In genomic region chr19:43510713-43511112, GRCh38 we compare ENCODE assay signal across 38 cellular contexts. TPM values are rescaled to one million over a fixed set of nuclear protein-coding genes. Genes with fewer than 3 reads are reported as not detected.
"Had no signal": no experiment of that assay in that cellular context is flagged by ENCODE, and none has a peak within 500 bp of the region (broad histone marks: within the 10 kb centered on the region; RNA-seq: fewer than 3 reads in every experiment).

No MANE protein-coding gene starts in this region.

- H3K27ac ChIP-seq: ascending aorta, cardiac muscle cell, VCaP had no signal

- H3K27ac Mint-ChIP-seq: activated B cell treated with CpG ODN at 0.5 μM for 24 hours; activated CD4-positive, alpha-beta memory T cell treated with anti-CD3 and anti-CD28 coated beads for 36 hours; activated CD4-positive, alpha-beta T cell treated with anti-CD3 and anti-CD28 coated beads, Interleukin-2, amount 10 ng/mL, durations not matched to agents 24 days and 14 days; activated CD8-positive, alpha-beta T cell treated with anti-CD3 and anti-CD28 coated beads for 36 hours; activated naive CD4-positive, alpha-beta T cell treated with anti-CD3 and anti-CD28 coated beads, Interleukin-2, amount 10 ng/mL, durations not matched to agents 7 days and 5 days; activated naive CD4-positive, alpha-beta T cell treated with anti-CD3 and anti-CD28 coated beads, Interleukin-2, amount 50 U/mL, for 24 hours; activated naive CD8-positive, alpha-beta T cell; activated naive CD8-positive, alpha-beta T cell treated with anti-CD3 and anti-CD28 coated beads, Interleukin-2, amount 10 ng/mL, durations not matched to agents 7 days and 5 days; activated naive CD8-positive, alpha-beta T cell treated with anti-CD3 and anti-CD28 coated beads, Interleukin-2, amount 50 U/mL, for 24 hours; activated T-cell treated with anti-CD3 and anti-CD28 coated beads, Interleukin-2, amount 50 U/mL, for 72 hours; activated T-helper 1 cell treated with anti-CD3 and anti-CD28 coated beads, Interleukin-12 subunit alpha, Interleukin-12 subunit beta, Interleukin-2, Interleukin-4 antibody, amounts not matched to agents 30 ng/mL and 10 ng/mL and 1 ng/mL, durations not matched to agents 14 hours and 24 hours and 36 hours; activated T-helper 17 cell treated with anti-CD3 and anti-CD28 coated beads, Interleukin-2, amount 50 U/mL, for 72 hours; brain; T-helper 1 cell treated with Interleukin-12 subunit alpha and Interleukin-12 subunit beta and Interleukin-4 antibody, amounts not matched to agents 30 μg/mL and 1 μg/mL, for 36 hours had no signal

- H3K9me3 Mint-ChIP-seq: activated B cell treated with CpG ODN at 0.5 μM for 24 hours; activated CD4-positive, alpha-beta memory T cell treated with anti-CD3 and anti-CD28 coated beads for 36 hours; activated CD4-positive, alpha-beta T cell treated with anti-CD3 and anti-CD28 coated beads, Interleukin-2, amount 10 ng/mL, durations not matched to agents 24 days and 14 days; activated CD8-positive, alpha-beta T cell treated with anti-CD3 and anti-CD28 coated beads for 36 hours; activated naive CD4-positive, alpha-beta T cell treated with anti-CD3 and anti-CD28 coated beads, Interleukin-2, amount 10 ng/mL, durations not matched to agents 7 days and 5 days; activated naive CD4-positive, alpha-beta T cell treated with anti-CD3 and anti-CD28 coated beads, Interleukin-2, amount 50 U/mL, for 24 hours; activated naive CD8-positive, alpha-beta T cell treated with anti-CD3 and anti-CD28 coated beads, Interleukin-2, amount 10 ng/mL, durations not matched to agents 7 days and 5 days; activated naive CD8-positive, alpha-beta T cell treated with anti-CD3 and anti-CD28 coated beads, Interleukin-2, amount 50 U/mL, for 24 hours; activated T-cell treated with anti-CD3 and anti-CD28 coated beads, Interleukin-2, amount 50 U/mL, for 4 hours; activated T-cell treated with anti-CD3 and anti-CD28 coated beads, Interleukin-2, amount 50 U/mL, for 72 hours; activated T-helper 1 cell treated with anti-CD3 and anti-CD28 coated beads, Interleukin-12 subunit alpha, Interleukin-12 subunit beta, Interleukin-2, Interleukin-4 antibody, amounts not matched to agents 30 ng/mL and 10 ng/mL and 1 ng/mL, durations not matched to agents 14 hours and 24 hours and 36 hours; activated T-helper 17 cell treated with anti-CD3 and anti-CD28 coated beads, Interleukin-2, amount 50 U/mL, for 72 hours; central memory CD8-positive, alpha-beta T cell; T-helper 1 cell treated with Interleukin-12 subunit alpha and Interleukin-12 subunit beta and Interleukin-4 antibody, amounts not matched to agents 30 μg/mL and 1 μg/mL, for 36 hours; T-helper 2 cell treated with Interferon-gamma antibody and Interleukin-4, amounts not matched to agents 5 μg/mL and 100 μg/mL, for 36 hours had no signal

- H3K4me3 Mint-ChIP-seq: activated B cell treated with CpG ODN at 0.5 μM for 24 hours; activated CD4-positive, alpha-beta memory T cell treated with anti-CD3 and anti-CD28 coated beads for 36 hours; activated CD4-positive, alpha-beta T cell treated with anti-CD3 and anti-CD28 coated beads, Interleukin-2, amount 10 ng/mL, durations not matched to agents 24 days and 14 days; activated CD8-positive, alpha-beta T cell treated with anti-CD3 and anti-CD28 coated beads for 36 hours; activated naive CD4-positive, alpha-beta T cell treated with anti-CD3 and anti-CD28 coated beads, Interleukin-2, amount 10 ng/mL, durations not matched to agents 7 days and 5 days; activated naive CD4-positive, alpha-beta T cell treated with anti-CD3 and anti-CD28 coated beads, Interleukin-2, amount 50 U/mL, for 24 hours; activated naive CD8-positive, alpha-beta T cell; activated naive CD8-positive, alpha-beta T cell treated with anti-CD3 and anti-CD28 coated beads, Interleukin-2, amount 10 ng/mL, durations not matched to agents 7 days and 5 days; activated naive CD8-positive, alpha-beta T cell treated with anti-CD3 and anti-CD28 coated beads, Interleukin-2, amount 50 U/mL, for 24 hours; activated T-cell treated with anti-CD3 and anti-CD28 coated beads, Interleukin-2, amount 50 U/mL, for 4 hours; activated T-cell treated with anti-CD3 and anti-CD28 coated beads, Interleukin-2, amount 50 U/mL, for 72 hours; activated T-helper 1 cell treated with anti-CD3 and anti-CD28 coated beads, Interleukin-12 subunit alpha, Interleukin-12 subunit beta, Interleukin-2, Interleukin-4 antibody, amounts not matched to agents 30 ng/mL and 10 ng/mL and 1 ng/mL, durations not matched to agents 14 hours and 24 hours and 36 hours; activated T-helper 17 cell treated with anti-CD3 and anti-CD28 coated beads, Interleukin-2, amount 50 U/mL, for 72 hours; brain; central memory CD8-positive, alpha-beta T cell; T-helper 1 cell treated with Interleukin-12 subunit alpha and Interleukin-12 subunit beta and Interleukin-4 antibody, amounts not matched to agents 30 μg/mL and 1 μg/mL, for 36 hours; T-helper 2 cell treated with Interferon-gamma antibody and Interleukin-4, amounts not matched to agents 5 μg/mL and 100 μg/mL, for 36 hours had no signal

- ATAC-seq: activated CD8-positive, alpha-beta T cell treated with anti-CD3 and anti-CD28 coated beads for 36 hours; activated naive CD8-positive, alpha-beta T cell treated with anti-CD3 and anti-CD28 coated beads, Interleukin-2, amount 50 U/mL, for 24 hours; activated T-cell treated with anti-CD3 and anti-CD28 coated beads, Interleukin-2, amount 50 U/mL, for 4 hours; activated T-cell treated with anti-CD3 and anti-CD28 coated beads, Interleukin-2, amount 50 U/mL, for 72 hours; activated T-helper 17 cell treated with anti-CD3 and anti-CD28 coated beads, Interleukin-2, amount 50 U/mL, for 72 hours had no signal

- H3K4me1 ChIP-seq: ascending aorta had no signal

- H3K4me3 ChIP-seq: ascending aorta, cardiac muscle cell had no signal

- H3K27me3 ChIP-seq: ascending aorta, cardiac muscle cell had no signal

- H3K36me3 ChIP-seq: cardiac muscle cell had no signal

- H3K9me3 ChIP-seq: ascending aorta had no signal

- H3K27me3 Mint-ChIP-seq: activated B cell treated with CpG ODN at 0.5 μM for 24 hours; activated CD4-positive, alpha-beta memory T cell treated with anti-CD3 and anti-CD28 coated beads for 36 hours; activated CD4-positive, alpha-beta T cell treated with anti-CD3 and anti-CD28 coated beads, Interleukin-2, amount 10 ng/mL, durations not matched to agents 24 days and 14 days; activated CD8-positive, alpha-beta T cell treated with anti-CD3 and anti-CD28 coated beads for 36 hours; activated naive CD4-positive, alpha-beta T cell treated with anti-CD3 and anti-CD28 coated beads, Interleukin-2, amount 10 ng/mL, durations not matched to agents 7 days and 5 days; activated naive CD4-positive, alpha-beta T cell treated with anti-CD3 and anti-CD28 coated beads, Interleukin-2, amount 50 U/mL, for 24 hours; activated naive CD8-positive, alpha-beta T cell; activated naive CD8-positive, alpha-beta T cell treated with anti-CD3 and anti-CD28 coated beads, Interleukin-2, amount 10 ng/mL, durations not matched to agents 7 days and 5 days; activated naive CD8-positive, alpha-beta T cell treated with anti-CD3 and anti-CD28 coated beads, Interleukin-2, amount 50 U/mL, for 24 hours; activated T-helper 17 cell treated with anti-CD3 and anti-CD28 coated beads, Interleukin-2, amount 50 U/mL, for 72 hours; brain; central memory CD8-positive, alpha-beta T cell had no signal

- DNase-seq: activated B cell treated with CpG ODN at 0.5 μM for 24 hours; activated CD4-positive, alpha-beta memory T cell treated with anti-CD3 and anti-CD28 coated beads for 36 hours; activated CD4-positive, alpha-beta T cell treated with anti-CD3 and anti-CD28 coated beads for 4 hours; activated CD4-positive, alpha-beta T cell treated with anti-CD3 and anti-CD28 coated beads, Interleukin-2, amount 10 ng/mL, durations not matched to agents 24 days and 14 days; activated CD4-positive, alpha-beta T cell treated with anti-CD3 and anti-CD28 coated beads, Interleukin-2, amount 50 U/mL, for 1 hour; activated CD4-positive, alpha-beta T cell treated with anti-CD3 and anti-CD28 coated beads, Interleukin-2, amount 50 U/mL, for 4 hours; activated CD4-positive, CD25-positive, alpha-beta regulatory T cell treated with anti-CD3 and anti-CD28 coated beads, Interleukin-2, amount 50 U/mL, for 72 hours; activated CD8-positive, alpha-beta memory T cell treated with anti-CD3 and anti-CD28 coated beads, Interleukin-2, amount 50 U/mL, for 4 hours; activated CD8-positive, alpha-beta T cell treated with anti-CD3 and anti-CD28 coated beads for 36 hours; activated effector memory CD4-positive, alpha-beta T cell treated with anti-CD3 and anti-CD28 coated beads, Interleukin-2, amount 50 U/mL, for 16 hours; activated gamma-delta T cell treated with Interleukin-2 at 50 U/mL for 16 hours; activated naive CD4-positive, alpha-beta T cell; activated naive CD4-positive, alpha-beta T cell treated with anti-CD3 and anti-CD28 coated beads, Interleukin-2, amount 10 ng/mL, durations not matched to agents 7 days and 5 days; activated naive CD8-positive, alpha-beta T cell treated with anti-CD3 and anti-CD28 coated beads, Interleukin-2, amount 10 ng/mL, durations not matched to agents 7 days and 5 days; activated naive CD8-positive, alpha-beta T cell treated with anti-CD3 and anti-CD28 coated beads, Interleukin-2, amount 50 U/mL, for 24 hours; activated T-cell treated with anti-CD3 and anti-CD28 coated beads for 4 hours; activated T-cell treated with anti-CD3 and anti-CD28 coated beads, Interleukin-2, amount 50 U/mL, for 1 hour; activated T-cell treated with anti-CD3 and anti-CD28 coated beads, Interleukin-2, amount 50 U/mL, for 4 hours; activated T-cell treated with anti-CD3 and anti-CD28 coated beads, Interleukin-2, amount 50 U/mL, for 72 hours; amygdala; anterior cingulate cortex; caudate nucleus; cerebellar nuclear complex; T-helper 1 cell; T-helper 2 cell; T-helper 9 cell had no signal

- H3K36me3 Mint-ChIP-seq: activated naive CD8-positive, alpha-beta T cell had no signal

- H3K4me1 Mint-ChIP-seq: activated T-helper 17 cell treated with anti-CD3 and anti-CD28 coated beads, Interleukin-2, amount 50 U/mL, for 72 hours; brain; central memory CD8-positive, alpha-beta T cell had no signal

RNA-seq across cellular contexts. Expression of gene ZNF575, which starts 22.3 kb away (rescaled TPM):
- total RNA-seq: ascending aorta, bronchial epithelial cell, cardiac muscle cell had no signal

RNA-seq across cellular contexts. Expression of gene LYPD3, which starts 45.3 kb away (rescaled TPM):
- total RNA-seq: activated B cell treated with CpG ODN at 0.5 μM for 24 hours, ascending aorta had no signal
